8 cellular contexts compared by ENCODE assay signal in genomic region chr21:34651642-34652041, GRCh38.
"Had no signal": no experiment of that assay in that cellular context is flagged by ENCODE, and none has a peak within 500 bp of the region (broad histone marks: within the 10 kb centered on the region; RNA-seq: fewer than 3 reads in every experiment).

No MANE protein-coding gene starts in this region.

- H3K4me3 ChIP-seq: GM12878 had no signal

- ATAC-seq: GM12878 had no signal

- DNase-seq: GDM1, GF-D8 had no signal

- FAIRE-seq: G401.6, GM12878, GM12891, GM12892, GM18507, GM19239 had no signal
